Comparison of ENCODE assay signal across 38 cellular contexts in genomic region chr3:166713787-166714186, GRCh38.
"Had no signal": no experiment of that assay in that cellular context is flagged by ENCODE, and none has a peak within 500 bp of the region (broad histone marks: within the 10 kb centered on the region; RNA-seq: fewer than 3 reads in every experiment).

No MANE protein-coding gene starts in this region.

- H3K36me3 ChIP-seq: ascending aorta, cardiac muscle cell had no signal

- H3K4me2 ChIP-seq: KMS-11, PC-9 had no signal

- H3K27ac ChIP-seq: ascending aorta, cardiac muscle cell, KMS-11, PC-9, RWPE1, VCaP had no signal

- DNase-seq: activated B cell treated with CpG ODN at 0.5 μM for 24 hours; activated CD4-positive, alpha-beta memory T cell treated with anti-CD3 and anti-CD28 coated beads, Interleukin-2, amount 10 ng/mL, durations not matched to agents 7 days and 5 days; activated CD4-positive, alpha-beta T cell treated with anti-CD3 and anti-CD28 coated beads for 4 hours; activated CD4-positive, alpha-beta T cell treated with anti-CD3 and anti-CD28 coated beads, Interleukin-2, amount 50 U/mL, for 1 hour; activated CD4-positive, CD25-positive, alpha-beta regulatory T cell treated with anti-CD3 and anti-CD28 coated beads, Interleukin-2, amount 50 U/mL, for 72 hours; activated CD8-positive, alpha-beta memory T cell treated with anti-CD3 and anti-CD28 coated beads for 24 hours; activated CD8-positive, alpha-beta memory T cell treated with anti-CD3 and anti-CD28 coated beads, Interleukin-2, amount 10 ng/mL, durations not matched to agents 7 days and 5 days; activated CD8-positive, alpha-beta memory T cell treated with anti-CD3 and anti-CD28 coated beads, Interleukin-2, amount 50 U/mL, for 48 hours; activated effector memory CD4-positive, alpha-beta T cell treated with Interleukin-2 at 50 U/mL for 16 hours; activated naive CD4-positive, alpha-beta T cell treated with anti-CD3 and anti-CD28 coated beads, Interleukin-2, amount 50 U/mL, for 16 hours; activated naive CD8-positive, alpha-beta T cell treated with anti-CD3 and anti-CD28 coated beads for 36 hours; activated T-cell treated with anti-CD3 and anti-CD28 coated beads, Interleukin-2, amount 50 U/mL, for 48 hours; amygdala; MM.1S; NCI-H1092 treated with DMSO at 0.1 percent for 48 hours; NCI-H1417; NCI-H146; NCI-H187; NCI-H2029 treated with DMSO at 0.1 percent for 48 hours; NCI-H2107; NCI-H226; NCI-H446 treated with DMSO at 0.1 percent for 48 hours; NCI-H524 treated with DMSO at 0.1 percent for 48 hours; NCI-H748 treated with DMSO at 0.1 percent for 48 hours; NK-92 treated with Interleukin-12 subunit alpha and Interleukin-12 subunit beta, amount 100 ng/mL, for 24 hours; PC-9; SIG-M5; SW 1271; T-helper 1 cell; T-helper 2 cell; T-helper 9 cell had no signal

- ATAC-seq: activated CD8-positive, alpha-beta memory T cell treated with anti-CD3 and anti-CD28 coated beads, Interleukin-2, amount 10 ng/mL, durations not matched to agents 7 days and 5 days; Right ventricle myocardium inferior; SK-N-SH treated with all-trans-retinoic acid at 6 μM for 48 hours had no signal

- H3K27me3 ChIP-seq: ascending aorta, cardiac muscle cell had no signal

- H3K9ac ChIP-seq: KMS-11 had no signal

- H3K4me1 ChIP-seq: ascending aorta had no signal

- H3K4me3 ChIP-seq: ascending aorta, cardiac muscle cell, PC-9 had no signal
